ENCODE assay signal across 28 cellular contexts in the genomic region with DNA sequence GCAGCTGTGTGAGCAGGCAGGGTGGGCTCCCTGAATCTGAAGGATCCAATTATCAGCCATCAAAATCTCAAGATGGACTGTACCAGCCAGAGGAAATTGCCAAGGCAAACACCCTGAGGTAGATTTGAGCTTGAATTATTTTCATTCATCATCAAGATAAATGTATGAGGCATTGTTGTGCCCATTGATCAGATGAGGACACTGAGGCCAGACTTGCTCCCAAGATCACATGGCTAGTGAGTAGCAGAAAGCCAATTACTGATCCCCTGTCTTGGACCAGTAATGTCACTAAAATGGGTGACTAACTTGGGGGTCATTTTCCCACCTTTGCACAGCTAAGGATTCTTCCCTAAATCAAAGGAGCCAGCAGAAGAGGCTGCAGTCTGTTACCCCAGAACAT. TPM values are rescaled to one million over a fixed set of nuclear protein-coding genes. Genes with fewer than 3 reads are reported as not detected.
"Had no signal": no experiment of that assay in that cellular context is flagged by ENCODE, and none has a peak within 500 bp of the region (broad histone marks: within the 10 kb centered on the region; RNA-seq: fewer than 3 reads in every experiment).

No MANE protein-coding gene starts in this region.

- H3K27ac ChIP-seq: left lung, neural progenitor cell, neutrophil, ovary, right atrium auricular region, skin epidermis, spleen, suprapubic skin, thoracic aorta, tibial artery, uterus had no signal

- H3K4me3 ChIP-seq: left lung, lung, neural progenitor cell, ovary, right atrium auricular region, skin epidermis, spleen, suprapubic skin, thoracic aorta, tibial artery, uterus had no signal

- ATAC-seq: left colon; left lung; natural killer cell; sciatic nerve; stimulated activated effector memory CD8-positive, alpha-beta T cell treated with anti-CD3 and anti-CD28 coated beads, Interleukin-12 subunit alpha, Interleukin-12 subunit beta, amount 100 ng/mL, for 72 hours had no signal

- H3K4me2 ChIP-seq: neural progenitor cell had no signal

- H3K4me1 ChIP-seq: right atrium auricular region, spleen, suprapubic skin, uterus had no signal

- DNase-seq: hypothalamus; immature natural killer cell; kidney; left colon; left lung; mesendoderm; naive B cell; natural killer cell; nephron progenitor cell; occipital lobe; ovary; spleen; stimulated activated CD4-positive, alpha-beta T cell treated with anti-CD3 and anti-CD28 coated beads, Interleukin-4, amount 100 ng/mL, for 24 hours; stimulated activated naive CD4-positive, alpha-beta T cell; uterus had no signal

- H3K9me3 ChIP-seq: left lung, neutrophil, ovary, right atrium auricular region, spleen, suprapubic skin, thoracic aorta, tibial artery, uterus had no signal

- FAIRE-seq: islet of Langerhans, kidney had no signal

- H3K27me3 ChIP-seq: left lung, neural progenitor cell, neutrophil, ovary, right atrium auricular region, tibial artery, uterus had no signal

- H3K36me3 ChIP-seq: left lung, neural progenitor cell, neutrophil, ovary, right atrium auricular region, spleen, suprapubic skin, thoracic aorta, tibial artery, uterus had no signal

- H2AFZ ChIP-seq: neural progenitor cell had no signal

- H3K9ac ChIP-seq: neural progenitor cell had no signal

RNA-seq across cellular contexts. Expression of a gene that starts 20.9 kb away (rescaled TPM):
- total RNA-seq: progenitor cell of endocrine pancreas, renal cortical epithelial cell had no signal
